8 cellular contexts compared by ENCODE assay signal in the genomic region with DNA sequence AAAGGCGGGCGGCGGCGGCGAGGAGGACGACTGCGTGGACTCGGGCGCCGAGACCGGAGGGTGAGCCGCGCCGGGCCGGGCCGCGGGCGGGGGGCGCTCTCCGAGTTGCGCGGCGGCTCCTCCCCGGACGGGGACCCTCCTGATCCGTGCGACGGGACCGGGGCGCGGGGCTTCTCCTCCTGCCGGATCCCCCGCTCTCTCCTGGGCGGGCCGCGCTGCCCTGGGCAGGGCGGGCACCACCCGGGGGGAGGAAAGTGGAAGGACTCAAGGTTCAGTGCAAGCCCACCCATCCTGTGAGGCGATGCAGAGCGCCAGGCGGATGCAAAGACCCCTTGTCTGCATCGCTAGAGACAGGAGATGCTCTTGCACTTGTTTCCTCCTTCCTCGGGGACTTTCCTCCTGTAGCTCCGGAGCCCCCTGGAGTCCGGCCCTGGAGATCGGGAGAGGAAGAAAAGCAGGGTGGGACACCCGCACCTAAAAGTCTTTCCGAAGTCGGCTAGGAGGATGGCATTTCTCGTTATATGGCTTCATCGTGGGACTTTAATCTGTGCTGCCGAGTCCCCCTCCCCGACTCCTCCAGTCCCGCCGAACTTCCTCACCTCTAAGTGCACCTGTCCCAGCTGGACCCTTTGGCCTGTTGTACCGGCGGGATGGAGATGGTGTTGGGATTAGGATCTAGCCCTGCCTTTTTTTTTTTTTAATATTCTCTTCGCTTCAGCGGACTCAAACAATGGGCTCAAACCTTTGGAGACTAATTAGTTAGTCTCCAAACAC. TPM values are rescaled to one million over a fixed set of nuclear protein-coding genes. Genes with fewer than 3 reads are reported as not detected.
DNase-seq lines count a peak whose midpoint lies in the region; ATAC-seq and FAIRE-seq lines count a peak whose summit lies in the region.

No MANE protein-coding gene starts in this region.

- POLR2A ChIA-PET in activated CD4-positive, alpha-beta T cell treated with anti-CD3 and anti-CD28 coated beads for 36 hours (lab: Charles Lee), result no interaction called here

- H3K4me1 ChIP-seq in iPS DF 6.9 (ENCODE audit: control insufficient read depth, insufficient read depth, low read length), result peaks cover 2% of the 10 kb centered on the region; the same call in 1 of the 2 replicates
- no peaks in the 10 kb centered on the region for H3K4me1 ChIP-seq in small intestine (ENCODE audit: control insufficient read depth in 2 of 2, insufficient read depth in 1 of 2, low read depth in 1 of 2, low read length in 1 of 2)

- H3K4me1 Mint-ChIP-seq in activated CD4-positive, alpha-beta T cell treated with anti-CD3 and anti-CD28 coated beads for 36 hours, result no peaks in the 10 kb centered on the region
- H3K4me1 Mint-ChIP-seq in activated naive CD8-positive, alpha-beta T cell (ENCODE audit: low read depth), result no peaks in the 10 kb centered on the region

- peaks cover 40% of the 10 kb centered on the region for H3K27me3 Mint-ChIP-seq in activated CD4-positive, alpha-beta T cell treated with anti-CD3 and anti-CD28 coated beads for 36 hours
- H3K27me3 Mint-ChIP-seq in activated naive CD8-positive, alpha-beta T cell, result peaks cover 33% of the 10 kb centered on the region

- peak; percentile 9 for DNase-seq in activated CD4-positive, alpha-beta T cell treated with anti-CD3 and anti-CD28 coated beads for 36 hours
- no peak for DNase-seq in activated CD4-positive, alpha-beta T cell treated with anti-CD3 and anti-CD28 coated beads, Interleukin-2, amount 50 U/mL, for 1 hour
- DNase-seq in HuH-7 (ENCODE audit: low spot score), result peak; percentile 23
- DNase-seq in iPS DF 6.9 (ENCODE audit: low read depth, low spot score), result no peak
- peak; percentile 1 for DNase-seq in small intestine

- CTCF ChIA-PET in activated CD4-positive, alpha-beta T cell treated with anti-CD3 and anti-CD28 coated beads for 36 hours (lab: Charles Lee), result interaction anchor here (1.2 to 2.3 kb wide), 7 partner anchors 9 to 575 kb away, joined by 3 to 7 read pairs (median 4); no protein-coding TSS in a partner anchor

- H3K9me3 ChIP-seq in iPS DF 6.9 (ENCODE audit: control insufficient read depth, insufficient read depth, low read length) (no peaks in the 10 kb centered on the region), small intestine (ENCODE audit: control insufficient read depth, low read depth) (no peaks in the 10 kb centered on the region)

- peak overlapping the region; percentile 71 for H3K4me3 ChIP-seq in iPS DF 6.9 (ENCODE audit: low read length)
- peak overlapping the region; percentile 57 to 59 for H3K4me3 ChIP-seq in small intestine (ENCODE audit: low read depth in 1 of 2, low read length in 2 of 2)

- H3K27me3 ChIP-seq in iPS DF 6.9 (ENCODE audit: control insufficient read depth, insufficient read depth, low read length) (no peaks in the 10 kb centered on the region), small intestine (ENCODE audit: control insufficient read depth in 2 of 2, insufficient read depth in 2 of 2, low read length in 2 of 2) (peaks cover 8 to 12% of the 10 kb centered on the region in 2 donors)

- no peaks in the 10 kb centered on the region for H3K36me3 Mint-ChIP-seq in activated CD4-positive, alpha-beta T cell treated with anti-CD3 and anti-CD28 coated beads for 36 hours (ENCODE audit: low read depth)
- no peaks in the 10 kb centered on the region for H3K36me3 Mint-ChIP-seq in activated naive CD8-positive, alpha-beta T cell

- H3K4me3 Mint-ChIP-seq in activated CD4-positive, alpha-beta T cell treated with anti-CD3 and anti-CD28 coated beads for 36 hours, result peak overlapping the region; percentile 34
- H3K4me3 Mint-ChIP-seq in activated naive CD8-positive, alpha-beta T cell, result peak overlapping the region; percentile 76

- H3K27ac Mint-ChIP-seq in activated CD4-positive, alpha-beta T cell treated with anti-CD3 and anti-CD28 coated beads for 36 hours, result no peak overlapping the region
- H3K27ac Mint-ChIP-seq in activated naive CD8-positive, alpha-beta T cell, result no peak overlapping the region

- WGBS in iPS DF 6.9 (ENCODE audit: insufficient coverage, insufficient read length), result no CpG with 5 or more reads among the region's 59 CpGs
- 2 to 8% (median 4%) methylated on average over 27 to 59 of the region's 59 CpGs for WGBS in small intestine, 3 donors

- intact Hi-C loops in activated CD4-positive, alpha-beta T cell treated with anti-CD3 and anti-CD28 coated beads for 36 hours (cut with DNase I, micrococcal nuclease), result loop anchor here in 1 of 2 experiments (1.0 to 5.0 kb wide), 4 partner anchors 64 to 905 kb away; no protein-coding TSS in a partner anchor

- H3K36me3 ChIP-seq in iPS DF 6.9 (ENCODE audit: control insufficient read depth, insufficient read depth, low read length) (no peaks in the 10 kb centered on the region), small intestine (ENCODE audit: control insufficient read depth in 2 of 2, insufficient read depth in 2 of 2, low read length in 2 of 2) (no peaks in the 10 kb centered on the region)

- FAIRE-seq in small intestine (lab: Jason Lieb, UNC), result no peak

- no peak for ATAC-seq in activated CD4-positive, alpha-beta T cell treated with anti-CD3 and anti-CD28 coated beads for 36 hours
- ATAC-seq in GM18520 (IDR thresholded peaks at IDR 0.05; ENCODE audit: unreplicated experiment) (no peak), GM21576 (IDR thresholded peaks at IDR 0.05; ENCODE audit: unreplicated experiment) (no peak)

- H3K27ac ChIP-seq in iPS DF 6.9 (ENCODE audit: low read length), result no peak overlapping the region
- H3K27ac ChIP-seq in small intestine (ENCODE audit: low read depth in 1 of 2, low read length in 1 of 2), result no peak overlapping the region

- H3K9me3 Mint-ChIP-seq in activated CD4-positive, alpha-beta T cell treated with anti-CD3 and anti-CD28 coated beads for 36 hours (ENCODE audit: low read depth), result no peaks in the 10 kb centered on the region
- no peaks in the 10 kb centered on the region for H3K9me3 Mint-ChIP-seq in activated naive CD8-positive, alpha-beta T cell (ENCODE audit: low read depth)

RNA-seq across cellular contexts. Expression of gene FAM124A, which starts 0.5 kb away (rescaled TPM):
- under 1 TPM; 0.16 to 0.25 TPM for total RNA-seq in activated CD4-positive, alpha-beta T cell treated with anti-CD3 and anti-CD28 coated beads for 36 hours
- 1 to 10 TPM in 1 of 3 donors, under 1 TPM in 1, not detected in 1; 0.22 to 1.8 TPM for polyA plus RNA-seq in small intestine

Comparison
In these comparisons a context has a peak if more than half of its experiments do, and no peak if none do; other contexts are left out.
1. DNase-seq: peak in activated CD4-positive, alpha-beta T cell treated with anti-CD3 and anti-CD28 coated beads for 36 hours (single experiment), HuH-7 (single experiment) and small intestine (single experiment); none in activated CD4-positive, alpha-beta T cell treated with anti-CD3 and anti-CD28 coated beads, Interleukin-2, amount 50 U/mL, for 1 hour (single experiment) and iPS DF 6.9 (single experiment).